In the genomic region with DNA sequence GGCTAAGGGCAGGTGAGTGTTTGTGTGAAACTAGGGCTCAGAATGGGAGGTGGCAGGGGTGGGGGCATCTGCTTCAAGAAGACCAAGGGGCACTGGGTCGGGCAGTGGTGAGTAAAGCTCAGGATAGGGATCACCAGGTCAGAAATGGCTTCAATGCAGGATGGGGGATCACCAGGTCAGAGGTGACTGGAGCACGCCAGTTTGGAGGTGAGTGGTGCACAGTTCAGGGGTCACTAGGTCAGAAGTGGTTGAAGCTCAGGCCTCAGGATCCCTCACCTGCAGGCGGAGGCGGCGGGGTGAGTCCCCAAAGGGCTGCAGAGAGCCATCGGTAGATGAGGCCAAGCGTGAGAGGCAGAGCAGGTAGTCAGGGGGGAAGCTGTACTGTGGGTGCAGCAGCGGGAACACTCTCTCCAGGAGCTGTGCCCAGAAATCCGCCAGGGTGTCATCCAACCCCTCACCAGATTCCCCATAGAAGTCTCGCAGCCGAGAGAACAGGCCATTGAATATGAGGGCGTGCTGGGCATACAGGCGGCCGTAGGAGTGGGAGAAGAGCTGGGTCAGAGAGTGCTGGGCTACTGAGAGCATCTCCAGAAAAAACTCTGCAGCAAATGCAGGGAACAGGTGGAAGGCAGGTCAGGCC, we compare ENCODE assay signal across 17 cellular contexts. TPM values are rescaled to one million over a fixed set of nuclear protein-coding genes. Genes with fewer than 3 reads are reported as not detected.
A peak's percentile ranks its signal among the peaks of the same experiment; 100 is the strongest.
DNase-seq lines count a peak whose midpoint lies in the region; TF ChIP-seq lines count a peak whose summit lies in the region.
"Had no signal": no experiment of that assay in that cellular context is flagged by ENCODE, and none has a peak within 500 bp of the region (broad histone marks: within the 10 kb centered on the region; RNA-seq: fewer than 3 reads in every experiment).

No MANE protein-coding gene starts in this region.

- peaks cover 9% of the 10 kb centered on the region for H3K23me2 ChIP-seq in H9 (ENCODE audit: insufficient read length, low read depth, low read length, poor library complexity, severe bottlenecking)

- H3K36me3 ChIP-seq in endodermal cell (ENCODE audit: control insufficient read depth, insufficient read depth, low read length) (no peaks in the 10 kb centered on the region), neuronal stem cell (replicated peaks in 1 of 2; ENCODE audit: control insufficient read depth in 2 of 2, insufficient read depth in 2 of 2, low read length in 2 of 2) (peaks cover 8 to 41% of the 10 kb centered on the region in 2 donors), GM23248 (ENCODE audit: low read depth) (no peaks in the 10 kb centered on the region), ovary (no peaks in the 10 kb centered on the region)
- H3K36me3 ChIP-seq: upper lobe of left lung had no signal

- no peaks in the 10 kb centered on the region for H3F3A ChIP-seq in GM23248 (ENCODE audit: insufficient read depth)

- H2BK15ac ChIP-seq in H9 (ENCODE audit: low read depth, low read length), result no peak overlapping the region
- no peak overlapping the region for H2BK15ac ChIP-seq in neuronal stem cell (ENCODE audit: low read length)

- no peak for TF ChIP-seq EP300 in ovary (IDR thresholded peaks at IDR 0.05)

- no peak overlapping the region for H2BK20ac ChIP-seq in H9 (ENCODE audit: low read depth, low read length, poor library complexity, severe bottlenecking)

- H3K4me2 ChIP-seq in H9 (ENCODE audit: insufficient read depth, insufficient read length, low read length) (no peak overlapping the region), neuronal stem cell (ENCODE audit: insufficient read depth, low read length, poor library complexity, severe bottlenecking) (no peak overlapping the region), GM23248 (ENCODE audit: unreplicated experiment) (no peak overlapping the region)

- H4K8ac ChIP-seq in H9 (replicated peaks; ENCODE audit: insufficient read length, low read depth, low read length), result no peak overlapping the region
- no peak overlapping the region for H4K8ac ChIP-seq in neuronal stem cell (ENCODE audit: low read depth, low read length)

- H3K4me1 Mint-ChIP-seq in T-helper 2 cell treated with Interferon-gamma antibody and Interleukin-4, amounts not matched to agents 5 μg/mL and 100 μg/mL, for 36 hours (ENCODE audit: low read depth), result peaks cover 25% of the 10 kb centered on the region
- H3K4me1 Mint-ChIP-seq in H9 (peaks cover 23 to 30% of the 10 kb centered on the region in 2 experiments), endodermal cell (peaks cover 17% of the 10 kb centered on the region)

- H3K79me1 ChIP-seq in H9 (ENCODE audit: insufficient read depth, low read depth, low read length, poor library complexity, severe bottlenecking) (no peaks in the 10 kb centered on the region), neuronal stem cell (ENCODE audit: low read depth, low read length) (peaks cover 2% of the 10 kb centered on the region)

- H4K5ac ChIP-seq in H9 (ENCODE audit: insufficient read length, low read depth, low read length), result no peak overlapping the region

- DNase-seq in T-helper 2 cell treated with Interferon-gamma antibody and Interleukin-4, amounts not matched to agents 5 μg/mL and 100 μg/mL, for 36 hours (ENCODE audit: low spot score), result no peak
- DNase-seq in T-helper 2 cell (no peak), H9 (no peak), endodermal cell (no peak), neuronal stem cell (ENCODE audit: low spot score) (no peak), GM23248 (no peak), NCI-H82 treated with DMSO at 0.1 percent for 48 hours (lab: John Stamatoyannopoulos, UW; ENCODE audit: unreplicated experiment) (no peak), ovary (no peak)
- DNase-seq: caudate nucleus; effector memory CD4-positive, alpha-beta T cell; EL; hippocampal formation; left cardiac atrium; NCI-H1417 treated with DMSO at 0.1 percent for 48 hours; stimulated activated naive CD4-positive, alpha-beta T cell had no signal

- H2BK12ac ChIP-seq in H9 (ENCODE audit: insufficient read length, low read depth, low read length) (no peak overlapping the region), neuronal stem cell (ENCODE audit: low read length) (no peak overlapping the region)

- in situ Hi-C loops in GM23248 (cut with MboI), result no loop called here

- H4K91ac ChIP-seq in H9 (ENCODE audit: insufficient read length, low read depth, low read length) (no peak overlapping the region), neuronal stem cell (ENCODE audit: low read depth, low read length, poor library complexity) (no peak overlapping the region)

- no peaks in the 10 kb centered on the region for H3K9me2 ChIP-seq in GM23248 (ENCODE audit: insufficient read depth)

- H3K14ac ChIP-seq in H9 (ENCODE audit: insufficient read depth, low read length) (no peak overlapping the region), neuronal stem cell (ENCODE audit: low read length) (peak overlapping the region; percentile 21)

- H3K4me1 ChIP-seq in H9 (ENCODE audit: insufficient read depth, low read length) (peaks cover 2% of the 10 kb centered on the region; the same call in 1 of the 2 replicates), endodermal cell (ENCODE audit: control insufficient read depth, insufficient read depth, low read length) (no peaks in the 10 kb centered on the region), neuronal stem cell (ENCODE audit: control insufficient read depth in 2 of 2, insufficient read depth in 1 of 2, low read depth in 1 of 2, low read length in 2 of 2) (peaks cover 12 to 14% of the 10 kb centered on the region in 2 donors), GM23248 (ENCODE audit: insufficient read depth) (no peaks in the 10 kb centered on the region), ovary (ENCODE audit: insufficient read depth) (no peaks in the 10 kb centered on the region)

- peaks cover 7% of the 10 kb centered on the region for H3K27me3 Mint-ChIP-seq in T-helper 2 cell treated with Interferon-gamma antibody and Interleukin-4, amounts not matched to agents 5 μg/mL and 100 μg/mL, for 36 hours (ENCODE audit: low read depth)
- H3K27me3 Mint-ChIP-seq in H9 (ENCODE audit: low read depth) (peaks cover 31% of the 10 kb centered on the region), endodermal cell (ENCODE audit: insufficient read depth) (peaks cover 39% of the 10 kb centered on the region)

- no peak overlapping the region for H3T11ph ChIP-seq in H9 (ENCODE audit: low read length)

- H2BK5ac ChIP-seq in H9 (ENCODE audit: insufficient read length, low read length) (no peak overlapping the region), neuronal stem cell (ENCODE audit: low read length) (no peak overlapping the region)

- H4K20me1 ChIP-seq in H9 (ENCODE audit: control insufficient read depth, insufficient read depth, insufficient read length), result no peaks in the 10 kb centered on the region
- H4K20me1 ChIP-seq in GM23248 (ENCODE audit: insufficient read depth), result no peaks in the 10 kb centered on the region

- no CpG with 5 or more reads among the region's 14 CpGs for WGBS in H9 (ENCODE audit: extremely low coverage, insufficient read length, low lambda C conversion rate)
- WGBS in endodermal cell (ENCODE audit: insufficient coverage in 1 of 2, insufficient read length in 1 of 2), 2 experiments, result 93 to 94% methylated on average over 10 to 14 of the region's 14 CpGs
- no CpG with 5 or more reads among the region's 14 CpGs for WGBS in neuronal stem cell (ENCODE audit: extremely low coverage in 2 of 2, insufficient read length in 2 of 2, insufficient replicate concordance in 1 of 2), 2 donors
- WGBS in GM23248 (ENCODE audit: low coverage in 1 of 2, low lambda C conversion rate in 2 of 2, missing lambda C conversion rate in 2 of 2), 2 experiments, result 86 to 88% methylated on average over 14 of the region's 14 CpGs
- 93 to 94% (median 94%) methylated on average over 14 of the region's 14 CpGs for WGBS in ovary, 3 donors

- H3K9me3 ChIP-seq in H9 (ENCODE audit: control insufficient read depth, low read depth, low read length) (no peaks in the 10 kb centered on the region), endodermal cell (ENCODE audit: control insufficient read depth, low read length) (no peaks in the 10 kb centered on the region), neuronal stem cell (replicated peaks in 1 of 2; ENCODE audit: control insufficient read depth in 2 of 2, insufficient read depth in 1 of 2, low read depth in 1 of 2, low read length in 2 of 2) (no peaks in the 10 kb centered on the region), GM23248 (ENCODE audit: low read depth) (no peaks in the 10 kb centered on the region), ovary (no peaks in the 10 kb centered on the region)
- H3K9me3 ChIP-seq: upper lobe of left lung had no signal

- intact Hi-C loops in ovary (cut with DNase I), result no loop called here

- H2AK5ac ChIP-seq in H9 (ENCODE audit: insufficient read length, low read length) (no peak overlapping the region), neuronal stem cell (ENCODE audit: low read depth, low read length) (peak overlapping the region; percentile 39)

- H2AFZ ChIP-seq in H9 (ENCODE audit: low read length) (no peak overlapping the region), neuronal stem cell (ENCODE audit: low read length) (no peak overlapping the region), GM23248 (no peak overlapping the region)

- no peak overlapping the region for H3K27ac Mint-ChIP-seq in T-helper 2 cell treated with Interferon-gamma antibody and Interleukin-4, amounts not matched to agents 5 μg/mL and 100 μg/mL, for 36 hours
- H3K27ac Mint-ChIP-seq in H9 (no peak overlapping the region; a peak in 2 of 7 replicates), endodermal cell (no peak overlapping the region)

- no peak for TF ChIP-seq POLR2A in ovary (IDR thresholded peaks at IDR 0.05)

- H3K9ac ChIP-seq in H9 (ENCODE audit: extremely low read depth, insufficient read length, low read length) (no peak overlapping the region), endodermal cell (ENCODE audit: extremely low read depth, low read length, poor library complexity, severe bottlenecking) (no peak overlapping the region), neuronal stem cell (ENCODE audit: low read depth, low read length, poor library complexity) (peak overlapping the region; percentile 54), GM23248 (no peak overlapping the region)

- H3K79me2 ChIP-seq in H9 (ENCODE audit: insufficient read depth, low read length), result no peaks in the 10 kb centered on the region; the same call in 1 of the 2 replicates
- H3K79me2 ChIP-seq in GM23248 (ENCODE audit: insufficient read depth), result no peaks in the 10 kb centered on the region

- H3K4me3 ChIP-seq in endodermal cell (ENCODE audit: low read length), result no peak overlapping the region
- H3K4me3 ChIP-seq in neuronal stem cell (ENCODE audit: low read length in 2 of 2), result no peak overlapping the region
- no peak overlapping the region for H3K4me3 ChIP-seq in GM23248
- H3K4me3 ChIP-seq in ovary, result no peak overlapping the region
- H3K4me3 ChIP-seq: upper lobe of left lung had no signal

- H3K27me3 ChIP-seq in H9 (ENCODE audit: insufficient read depth, low read length) (no peaks in the 10 kb centered on the region; the same call in 1 of the 2 replicates), endodermal cell (ENCODE audit: control insufficient read depth, insufficient read depth, low read length, poor library complexity, severe bottlenecking) (no peaks in the 10 kb centered on the region), neuronal stem cell (ENCODE audit: control insufficient read depth in 3 of 3, insufficient read depth in 3 of 3, low read depth in 1 of 3, low read length in 3 of 3) (peaks cover 0 to 14% (median 0%) of the 10 kb centered on the region in 3 experiments), GM23248 (replicated peaks; ENCODE audit: insufficient read depth) (peaks cover 11% of the 10 kb centered on the region), ovary (no peaks in the 10 kb centered on the region)

- H3K4me3 Mint-ChIP-seq in T-helper 2 cell treated with Interferon-gamma antibody and Interleukin-4, amounts not matched to agents 5 μg/mL and 100 μg/mL, for 36 hours, result peak overlapping the region; percentile 51
- peak overlapping the region; percentile 37 to 77 for H3K4me3 Mint-ChIP-seq in H9
- peak overlapping the region; percentile 78 for H3K4me3 Mint-ChIP-seq in endodermal cell

- H3K9me3 Mint-ChIP-seq in T-helper 2 cell treated with Interferon-gamma antibody and Interleukin-4, amounts not matched to agents 5 μg/mL and 100 μg/mL, for 36 hours, result peaks cover 2% of the 10 kb centered on the region
- no peaks in the 10 kb centered on the region for H3K9me3 Mint-ChIP-seq in H9
- H3K9me3 Mint-ChIP-seq in endodermal cell, result no peaks in the 10 kb centered on the region

- H3K4ac ChIP-seq in H9 (ENCODE audit: low read depth, low read length), result no peak overlapping the region
- no peak overlapping the region for H3K4ac ChIP-seq in neuronal stem cell (ENCODE audit: low read length)

- H3K36me3 Mint-ChIP-seq in T-helper 2 cell treated with Interferon-gamma antibody and Interleukin-4, amounts not matched to agents 5 μg/mL and 100 μg/mL, for 36 hours (ENCODE audit: low read depth), result peaks cover 10% of the 10 kb centered on the region
- H3K36me3 Mint-ChIP-seq in H9 (ENCODE audit: insufficient read depth in 1 of 3, low read depth in 3 of 3) (peaks cover 26 to 31% (median 28%) of the 10 kb centered on the region in 3 experiments; a peak in 6 of 7 replicates), endodermal cell (ENCODE audit: low read depth) (peaks cover 20% of the 10 kb centered on the region)

- no peak overlapping the region for H2BK120ac ChIP-seq in H9 (ENCODE audit: low read depth, low read length, poor library complexity, severe bottlenecking)
- H2BK120ac ChIP-seq in neuronal stem cell (ENCODE audit: low read depth, low read length), result no peak overlapping the region

- H3K23ac ChIP-seq in H9 (ENCODE audit: insufficient read length, low read depth, low read length), result no peak overlapping the region
- H3K23ac ChIP-seq in neuronal stem cell (ENCODE audit: low read depth, low read length, poor library complexity), result no peak overlapping the region

- H3K27ac ChIP-seq in H9 (ENCODE audit: insufficient read length, low read depth, low read length), result no peak overlapping the region
- no peak overlapping the region for H3K27ac ChIP-seq in endodermal cell (ENCODE audit: low read depth, low read length)
- no peak overlapping the region for H3K27ac ChIP-seq in neuronal stem cell (replicated peaks; ENCODE audit: low read length)
- no peak overlapping the region for H3K27ac ChIP-seq in GM23248
- no peak overlapping the region for H3K27ac ChIP-seq in ovary
- H3K27ac ChIP-seq: upper lobe of left lung had no signal

- no peak overlapping the region for H3K18ac ChIP-seq in H9 (ENCODE audit: insufficient read length, low read depth, low read length)
- no peak overlapping the region for H3K18ac ChIP-seq in neuronal stem cell (ENCODE audit: low read length)

- TF ChIP-seq CTCF in H9 (conservative IDR thresholded peaks at IDR 0.05), result no peak
- TF ChIP-seq CTCF in endodermal cell (conservative IDR thresholded peaks at IDR 0.05), result no peak
- TF ChIP-seq CTCF in ovary (IDR thresholded peaks at IDR 0.05), result no peak

- no peak overlapping the region for H3K56ac ChIP-seq in H9 (ENCODE audit: insufficient read length, low read depth, low read length)

RNA-seq across cellular contexts. Expression of gene GPC2, which starts 1.8 kb away (rescaled TPM):
- 39.5 and 45.2 TPM in 2 replicates for total RNA-seq in H9 (2021)
- 10 to 100 TPM; 39.3 to 56.1 TPM for total RNA-seq in endodermal cell
- polyA plus RNA-seq in endodermal cell (2013, experiment 1 of 2), result 130 TPM
- polyA plus RNA-seq in endodermal cell (2013, experiment 2 of 2), result 122 TPM
- polyA plus RNA-seq in neuronal stem cell (2013, experiment 1 of 2), result 30.8 TPM
- 29.9 TPM for polyA plus RNA-seq in neuronal stem cell (2013, experiment 2 of 2)
- 0.22 and 1.0 TPM in 2 replicates for total RNA-seq in GM23248 (2014; rRNA removed; shearing (Covaris generic))
- polyA plus RNA-seq in GM23248 (2016; fragmentation: Nextera tagmentation; extraction: Ambion mirVana), result 0.16 TPM in 1 of 2 replicates, not detected in the other
- 1 to 10 TPM; 2.0 to 5.6 (median 3.1) TPM for total RNA-seq in ovary
- 1 to 10 TPM in 1 of 2 donors, under 1 TPM in 1; 0.25 to 2.9 TPM for polyA plus RNA-seq in ovary
- polyA plus RNA-seq: CD14-positive monocyte had no signal

RNA-seq across cellular contexts. Expression of gene STAG3, which starts 2.3 kb away (rescaled TPM):
- total RNA-seq in H9 (2021) (2.6 and 3.1 TPM in 2 replicates), endodermal cell (1 to 10 TPM; 1.2 to 3.3 TPM), ovary (1 to 10 TPM in 4 of 7 donors, under 1 TPM in 3; 0.66 to 2.8 (median 1.7) TPM)
- 1.4 TPM for polyA plus RNA-seq in endodermal cell (2013, experiment 1 of 2)
- polyA plus RNA-seq in endodermal cell (2013, experiment 2 of 2), result 1.7 TPM
- polyA plus RNA-seq in neuronal stem cell (2013, experiment 1 of 2), result 0.38 TPM
- polyA plus RNA-seq in neuronal stem cell (2013, experiment 2 of 2), result 0.29 TPM
- total RNA-seq in GM23248 (2014; rRNA removed; shearing (Covaris generic)), result 0.97 TPM in 1 of 2 replicates, not detected in the other
- polyA plus RNA-seq in GM23248 (2016; fragmentation: Nextera tagmentation; extraction: Ambion mirVana) (0.65 and 1.1 TPM in 2 replicates), ovary (1 to 10 TPM; 1.9 to 3.2 TPM)

RNA-seq across cellular contexts. Expression of gene GAL3ST4, which starts 7.0 kb away (rescaled TPM):
- total RNA-seq in H9 (2021) (6.0 and 7.0 TPM in 2 replicates), endodermal cell (1 to 10 TPM; 3.7 to 3.8 TPM), ovary (10 to 100 TPM in 2 of 7 donors, 1 to 10 TPM in 5; 3.1 to 16.3 (median 7.4) TPM)
- polyA plus RNA-seq in endodermal cell (2013, experiment 1 of 2), result 13.3 TPM
- polyA plus RNA-seq in endodermal cell (2013, experiment 2 of 2), result 13.4 TPM
- polyA plus RNA-seq in neuronal stem cell (2013, experiment 1 of 2), result 4.7 TPM
- polyA plus RNA-seq in neuronal stem cell (2013, experiment 2 of 2), result 4.5 TPM
- 0.51 and 1.6 TPM in 2 replicates for total RNA-seq in GM23248 (2014; rRNA removed; shearing (Covaris generic))
- polyA plus RNA-seq in GM23248 (2016; fragmentation: Nextera tagmentation; extraction: Ambion mirVana) (1.5 TPM in 2 replicates), ovary (10 to 100 TPM in 1 of 2 donors, 1 to 10 TPM in 1; 4.3 to 10.6 TPM)
- polyA plus RNA-seq: CD14-positive monocyte had no signal

RNA-seq across cellular contexts. Expression of gene TRAPPC14, which starts 16.9 kb away (rescaled TPM):
- total RNA-seq in H9 (2021) (31.8 and 32.8 TPM in 2 replicates), endodermal cell (10 to 100 TPM; 24.7 to 30.0 TPM), ovary (10 to 100 TPM in 5 of 7 donors, 1 to 10 TPM in 2; 6.2 to 27.2 (median 14.8) TPM)
- 22.9 TPM for polyA plus RNA-seq in endodermal cell (2013, experiment 1 of 2)
- polyA plus RNA-seq in endodermal cell (2013, experiment 2 of 2), result 18.2 TPM
- polyA plus RNA-seq in neuronal stem cell (2013, experiment 1 of 2), result 9.5 TPM
- 8.9 TPM for polyA plus RNA-seq in neuronal stem cell (2013, experiment 2 of 2)
- 7.0 and 11.8 TPM in 2 replicates for total RNA-seq in GM23248 (2014; rRNA removed; shearing (Covaris generic))
- polyA plus RNA-seq in GM23248 (2016; fragmentation: Nextera tagmentation; extraction: Ambion mirVana) (5.1 and 5.8 TPM in 2 replicates), ovary (1 to 10 TPM; 2.8 to 9.1 TPM)

RNA-seq across cellular contexts. Expression of gene LAMTOR4, which starts 26.7 kb away (rescaled TPM):
- total RNA-seq in H9 (2021) (164 and 179 TPM in 2 replicates), endodermal cell (100 to 1,000 TPM; 155 to 188 TPM), ovary (100 to 1,000 TPM; 101 to 245 (median 108) TPM)
- 146 TPM for polyA plus RNA-seq in endodermal cell (2013, experiment 1 of 2)
- 131 TPM for polyA plus RNA-seq in endodermal cell (2013, experiment 2 of 2)
- 116 TPM for polyA plus RNA-seq in neuronal stem cell (2013, experiment 1 of 2)
- 113 TPM for polyA plus RNA-seq in neuronal stem cell (2013, experiment 2 of 2)
- total RNA-seq in GM23248 (2014; rRNA removed; shearing (Covaris generic)), result 49.4 and 54.0 TPM in 2 replicates
- polyA plus RNA-seq in GM23248 (2016; fragmentation: Nextera tagmentation; extraction: Ambion mirVana) (92.2 and 96.7 TPM in 2 replicates), ovary (100 to 1,000 TPM in 1 of 2 donors, 10 to 100 TPM in 1; 10.3 to 246 TPM)
